8 cellular contexts compared by ENCODE assay signal in genomic region chr7:88243345-88243909, GRCh38. TPM values are rescaled to one million over a fixed set of nuclear protein-coding genes. Genes with fewer than 3 reads are reported as not detected.
DNase-seq lines count a peak whose midpoint lies in the region; TF ChIP-seq lines count a peak whose summit lies in the region.

No MANE protein-coding gene starts in this region.

- DNase-seq in DMS79 (lab: John Stamatoyannopoulos, UW) (peak; percentile 40), GM20000 (ENCODE audit: low spot score) (peak; percentile 32), HuH-7.5 (ENCODE audit: low spot score) (peak; percentile 19), Peyer's patch (no peak), epithelial cell of prostate (ENCODE audit: low read depth, low spot score) (peak; percentile 33), myocyte (ENCODE audit: low read depth) (peak; percentile 73), NCI-H187 (lab: John Stamatoyannopoulos, UW) (no peak)
- no peak for DNase-seq in effector CD8-positive, alpha-beta T cell (lab: John Stamatoyannopoulos, UW)

- TF ChIP-seq POLR2A in Peyer's patch (IDR thresholded peaks at IDR 0.05) = no peak

- H3K27ac ChIP-seq in Peyer's patch (no peak overlapping the region), epithelial cell of prostate (no peak overlapping the region)

- TF ChIP-seq CTCF in GM20000 (IDR thresholded peaks at IDR 0.05; ENCODE audit: extremely low read depth, missing control alignments) = peak; percentile 21
- TF ChIP-seq CTCF in Peyer's patch (IDR thresholded peaks at IDR 0.05) = peak in 5 of 6 experiments; percentile 47 to 85 (median 79)

- H3K36me3 ChIP-seq in Peyer's patch = no peaks in the 10 kb centered on the region

- no peaks in the 10 kb centered on the region for H3K27me3 ChIP-seq in Peyer's patch

- H3K9me3 ChIP-seq in Peyer's patch = no peaks in the 10 kb centered on the region

- H3K4me3 ChIP-seq in Peyer's patch = no peak overlapping the region

- H3K4me1 ChIP-seq in Peyer's patch = no peaks in the 10 kb centered on the region

RNA-seq across cellular contexts. Expression of gene SRI, which starts 23.6 kb away (rescaled TPM):
- total RNA-seq in Peyer's patch (100 to 1,000 TPM; 158 to 281 (median 250) TPM), myocyte (42.2 and 49.4 TPM in 2 replicates)
- 114 TPM for polyA plus RNA-seq in myocyte (2012)

Comparison
In these comparisons a context has a peak if more than half of its experiments do, and no peak if none do; other contexts are left out.
1. DNase-seq: peak in DMS79 (single experiment), GM20000 (single experiment), HuH-7.5 (single experiment), epithelial cell of prostate (single experiment) and myocyte (single experiment); none in Peyer's patch (0 of 3), NCI-H187 (0 of 2) and effector CD8-positive, alpha-beta T cell (single experiment).